Comparison of ENCODE assay signal across 1 cellular context in the genomic region with DNA sequence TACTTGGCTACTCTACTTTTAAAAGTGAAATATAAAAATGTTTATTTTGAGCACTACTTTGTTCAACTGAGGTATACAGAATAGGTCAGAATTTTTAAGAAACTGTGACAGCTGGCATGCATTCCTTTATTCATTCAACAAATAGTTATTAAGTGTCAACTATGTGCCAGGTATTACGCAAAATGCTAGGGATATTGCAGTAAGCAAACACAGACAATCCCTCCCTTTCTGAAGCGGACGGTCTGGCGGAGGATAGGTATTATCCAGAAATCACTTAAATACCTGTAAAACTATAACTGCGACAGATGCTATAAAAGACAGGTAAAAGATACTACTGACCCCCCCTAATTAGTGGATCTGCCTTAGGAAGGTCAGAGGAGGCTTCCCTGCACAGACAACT.
TF ChIP-seq lines count a peak whose summit lies in the region.

No MANE protein-coding gene starts in this region.

TF ChIP-seq in H1, 55 proteins besides CTCF, POLR2A, EP300 and RAD21:
- TF ChIP-seq CEBPB (IDR thresholded peaks at IDR 0.05; ENCODE audit: low read depth, low read length) (0 out of 2 replicates have a peak, but pooled peaks have one; percentile 7), JUND (IDR thresholded peaks at IDR 0.05; ENCODE audit: low read length) (no peak)
TF ChIP-seq in H1: peak in this region for 1.
